21 cellular contexts compared by ENCODE assay signal in genomic region chr12:16593546-16593945, GRCh38. TPM values are rescaled to one million over a fixed set of nuclear protein-coding genes. Genes with fewer than 3 reads are reported as not detected.
A peak's percentile ranks its signal among the peaks of the same experiment; 100 is the strongest.
DNase-seq lines count a peak whose midpoint lies in the region; ATAC-seq, FAIRE-seq and TF ChIP-seq lines count a peak whose summit lies in the region.
"Had no signal": no experiment of that assay in that cellular context is flagged by ENCODE, and none has a peak within 500 bp of the region (broad histone marks: within the 10 kb centered on the region; RNA-seq: fewer than 3 reads in every experiment).

No MANE protein-coding gene starts in this region.

- no peak for FAIRE-seq in bronchial epithelial cell (lab: Jason Lieb, UNC)
- FAIRE-seq: G401.6, GM12891, H54 had no signal

- ATAC-seq in thoracic aorta (ENCODE audit: insufficient number of reproducible peaks, low FRiP score, low read depth) = no peak
- ATAC-seq in psoas muscle = no peak
- ATAC-seq: GM23338 had no signal

- peak overlapping the region; percentile 35 for H3K27ac ChIP-seq in angular gyrus (ENCODE audit: low read depth, low read length)
- peak overlapping the region in 1 of 2 donors; percentile 44 for H3K27ac ChIP-seq in thoracic aorta
- no peak overlapping the region for H3K27ac ChIP-seq in psoas muscle
- H3K27ac ChIP-seq: HL-60 had no signal

- H3K4me1 ChIP-seq in thoracic aorta (ENCODE audit: control insufficient read depth in 1 of 2, low read depth in 2 of 2) (peaks cover 0 to 12% of the 10 kb centered on the region in 2 donors), psoas muscle (no peaks in the 10 kb centered on the region)
- H3K4me1 ChIP-seq: BE2C had no signal

- H3K4me3 ChIP-seq in bronchial epithelial cell (ENCODE audit: low read depth, low read length) (peak overlapping the region; percentile 17), thoracic aorta (peak overlapping the region; percentile 44), lower leg skin (ENCODE audit: low read depth, poor library complexity, severe bottlenecking) (no peak overlapping the region), psoas muscle (no peak overlapping the region)
- H3K4me3 ChIP-seq: GM23338 had no signal

- H3K9me3 ChIP-seq in thoracic aorta (no peaks in the 10 kb centered on the region), psoas muscle (no peaks in the 10 kb centered on the region)
- H3K9me3 ChIP-seq: BE2C had no signal

- 41 to 56% methylated on average over 2 of the region's 2 CpGs for WGBS in lower leg skin, 2 donors
- 33 to 40% (median 34%) methylated on average over 2 of the region's 2 CpGs for WGBS in psoas muscle, 3 donors

- TF ChIP-seq CTCF in bronchial epithelial cell (IDR thresholded peaks at IDR 0.05; ENCODE audit: insufficient read depth, low read length, severe bottlenecking) (no peak), thoracic aorta (IDR thresholded peaks at IDR 0.05) (no peak), lower leg skin (IDR thresholded peaks at IDR 0.05) (no peak), psoas muscle (IDR thresholded peaks at IDR 0.05) (no peak)

- H3K36me3 ChIP-seq in bronchial epithelial cell (ENCODE audit: control insufficient read depth, insufficient read depth, low read length) (no peaks in the 10 kb centered on the region), thoracic aorta (no peaks in the 10 kb centered on the region), psoas muscle (ENCODE audit: insufficient read depth in 1 of 2, low read depth in 1 of 2) (no peaks in the 10 kb centered on the region)
- H3K36me3 ChIP-seq: BE2C had no signal

- intact Hi-C loops in lower leg skin (cut with DNase I; ENCODE audit: low total_unique reads) (no loop called here), psoas muscle (cut with DNase I) (no loop called here)

- peak; percentile 60 for DNase-seq in bronchial epithelial cell (ENCODE audit: low read depth)
- peak; percentile 56 for DNase-seq in myocyte (ENCODE audit: low read depth)
- no peak for DNase-seq in thoracic aorta (ENCODE audit: low spot score)
- DNase-seq in activated CD8-positive, alpha-beta memory T cell treated with anti-CD3 and anti-CD28 coated beads, Interleukin-2, amount 50 U/mL, for 48 hours = no peak
- DNase-seq in lower leg skin (ENCODE audit: low spot score in 2 of 2) = no peak
- DNase-seq in psoas muscle = no peak
- DNase-seq: ACHN; BE2C; C1 segment of cervical spinal cord; CD4-positive, CD25-positive, alpha-beta regulatory T cell; CD8-positive, alpha-beta memory T cell; COR-L47; HCEC 1CT had no signal

- H3K27me3 ChIP-seq in bronchial epithelial cell (ENCODE audit: control insufficient read depth, insufficient read depth, low read length) (no peaks in the 10 kb centered on the region), thoracic aorta (replicated peaks; ENCODE audit: insufficient read depth) (no peaks in the 10 kb centered on the region), psoas muscle (ENCODE audit: insufficient read depth in 3 of 3, low read length in 2 of 3) (no peaks in the 10 kb centered on the region)

- no peak for TF ChIP-seq POLR2A in lower leg skin (IDR thresholded peaks at IDR 0.05)

RNA-seq across cellular contexts. Expression of gene LMO3, which starts 12.4 kb away (rescaled TPM):
- 0.26 and 3.3 TPM in 2 replicates for total RNA-seq in bronchial epithelial cell
- total RNA-seq in myocyte = 50.6 and 57.6 TPM in 2 replicates
- polyA plus RNA-seq in myocyte (2012) = 8.9 TPM
- 10 to 100 TPM; 45.4 to 49.5 TPM for total RNA-seq in thoracic aorta
- total RNA-seq in lower leg skin = 1 to 10 TPM; 1.7 to 5.8 (median 3.4) TPM
- 1 to 10 TPM in 2 of 4 donors, under 1 TPM in 2; 0.10 to 2.8 (median 1.3) TPM for total RNA-seq in psoas muscle
- polyA plus RNA-seq in psoas muscle = 1 to 10 TPM in 1 of 3 donors, under 1 TPM in 2; 0.17 to 1.4 (median 0.51) TPM
- total RNA-seq: A172; CD4-positive, CD25-positive, alpha-beta regulatory T cell; CD8-positive, alpha-beta memory T cell; HT1080 had no signal
- polyA plus RNA-seq: CD4-positive, CD25-positive, alpha-beta regulatory T cell; CD8-positive, alpha-beta memory T cell had no signal

Comparison
In these comparisons a context has a peak if more than half of its experiments do, and no peak if none do; other contexts are left out.
1. DNase-seq: peak in bronchial epithelial cell (single experiment) and myocyte (single experiment); none in thoracic aorta (single experiment), activated CD8-positive, alpha-beta memory T cell treated with anti-CD3 and anti-CD28 coated beads, Interleukin-2, amount 50 U/mL, for 48 hours (single experiment), lower leg skin (0 of 2) and psoas muscle (0 of 2).
2. H3K4me3 ChIP-seq: peak in bronchial epithelial cell (single experiment) and thoracic aorta (single experiment); none in lower leg skin (single experiment) and psoas muscle (single experiment).